In the genomic region with DNA sequence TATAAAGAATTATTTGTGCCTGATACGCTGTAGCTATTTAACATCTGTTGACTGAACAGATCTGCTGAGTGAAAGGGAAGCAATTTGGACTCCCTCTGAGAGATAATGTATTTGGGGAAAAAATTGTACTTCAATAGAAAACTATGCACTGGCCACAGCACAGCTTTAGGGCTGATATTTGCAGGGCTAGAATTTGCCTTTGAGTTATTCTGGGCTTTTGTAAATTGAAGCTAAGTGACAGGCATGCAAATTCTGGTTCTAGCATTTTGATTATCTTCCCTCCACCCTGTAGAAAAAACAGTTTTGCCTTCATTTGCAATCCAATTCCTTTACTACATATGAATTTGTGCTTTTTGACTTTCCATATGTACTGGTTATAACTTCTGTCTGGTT, we compare ENCODE assay signal across 11 cellular contexts. TPM values are rescaled to one million over a fixed set of nuclear protein-coding genes. Genes with fewer than 3 reads are reported as not detected.
A peak's percentile ranks its signal among the peaks of the same experiment; 100 is the strongest.
DNase-seq lines count a peak whose midpoint lies in the region; ATAC-seq, FAIRE-seq and TF ChIP-seq lines count a peak whose summit lies in the region.
"Had no signal": no experiment of that assay in that cellular context is flagged by ENCODE, and none has a peak within 500 bp of the region (broad histone marks: within the 10 kb centered on the region; RNA-seq: fewer than 3 reads in every experiment).

No MANE protein-coding gene starts in this region.

- no peaks in the 10 kb centered on the region for H3K27me3 ChIP-seq in CD4-positive, alpha-beta memory T cell (ENCODE audit: insufficient read depth, low read length)
- H3K27me3 ChIP-seq in OCI-LY3 (ENCODE audit: low read depth, low read length) (no peaks in the 10 kb centered on the region), pancreas (no peaks in the 10 kb centered on the region)

- H3K9me3 Mint-ChIP-seq in CD4-positive, alpha-beta memory T cell: no peaks in the 10 kb centered on the region
- no peaks in the 10 kb centered on the region for H3K9me3 Mint-ChIP-seq in chondrocyte (ENCODE audit: low read depth)

- CTCF ChIA-PET in CD4-positive, alpha-beta memory T cell (lab: Charles Lee; ENCODE audit: partially characterized antibody): interaction anchor here (0.7 to 3.6 kb wide), 51 partner anchors 7 to 714 kb away, joined by 3 to 71 read pairs (median 5); a partner anchor contains a TSS

- peak overlapping the region; percentile 14; the same call in 1 of the 2 replicates for H3K4me2 ChIP-seq in OCI-LY3 (ENCODE audit: low read length)

- H3K4me1 Mint-ChIP-seq in CD4-positive, alpha-beta memory T cell: peaks cover 44 to 82% (median 59%) of the 10 kb centered on the region in 4 donors
- H3K4me1 Mint-ChIP-seq in chondrocyte (ENCODE audit: low read depth): peaks cover 55% of the 10 kb centered on the region

- intact Hi-C loops in CD4-positive, alpha-beta memory T cell (cut with micrococcal nuclease): loop anchor here (1.0 kb wide), 3 partner anchors 14 to 471 kb away; no protein-coding TSS in a partner anchor
- intact Hi-C loops in pancreas (cut with DNase I): no loop called here

- POLR2A ChIA-PET in CD4-positive, alpha-beta memory T cell (lab: Charles Lee; ENCODE audit: partially characterized antibody): interaction anchor here (0.6 to 1.4 kb wide), 5 partner anchors 17 to 800 kb away, joined by 3 to 8 read pairs (median 3); a partner anchor contains a TSS

- peaks cover 26 to 70% of the 10 kb centered on the region in 2 donors for H3K36me3 Mint-ChIP-seq in CD4-positive, alpha-beta memory T cell
- H3K36me3 Mint-ChIP-seq in chondrocyte (ENCODE audit: low read depth): peaks cover 8% of the 10 kb centered on the region

- H3K27ac ChIP-seq in CD4-positive, alpha-beta memory T cell (ENCODE audit: low read depth, low read length): peak overlapping the region; percentile 28
- no peak overlapping the region for H3K27ac ChIP-seq in OCI-LY3 (ENCODE audit: low read length)
- H3K27ac ChIP-seq in pancreas: peak overlapping the region; percentile 6 to 81 (median 34)

- TF ChIP-seq CTCF in OCI-LY3 (IDR thresholded peaks at IDR 0.05; ENCODE audit: low read depth, low read length) (no peak), chondrocyte (IDR thresholded peaks at IDR 0.05) (no peak), pancreas (IDR thresholded peaks at IDR 0.05) (no peak)

- peak in 2 of 4 donors; percentile 6 to 20 for ATAC-seq in pancreas
- ATAC-seq in GM18520 (IDR thresholded peaks at IDR 0.05; ENCODE audit: unreplicated experiment): no peak

- WGBS in pancreas, 2 donors: 52 to 58% methylated on average over 1 of the region's 1 CpG

- no peak for DNase-seq in CD4-positive, alpha-beta memory T cell
- DNase-seq in chondrocyte (ENCODE audit: low spot score) (no peak), pancreas (no peak), ureter (ENCODE audit: low spot score) (no peak), ecto neural progenitor cell (ENCODE audit: low spot score) (no peak), SKM-1 (lab: John Stamatoyannopoulos, UW; ENCODE audit: unreplicated experiment) (no peak)
- DNase-seq: effector CD8-positive, alpha-beta T cell; T-helper 9 cell had no signal

- peaks cover 2% of the 10 kb centered on the region; the same call in 1 of the 2 replicates for H4K20me1 ChIP-seq in OCI-LY3 (ENCODE audit: insufficient read depth, low read length)

- H3K9ac ChIP-seq in OCI-LY3 (ENCODE audit: low read length): no peak overlapping the region

- H3K4me1 ChIP-seq in CD4-positive, alpha-beta memory T cell (ENCODE audit: insufficient read depth, low read length): peaks cover 54% of the 10 kb centered on the region
- peaks cover 14% of the 10 kb centered on the region for H3K4me1 ChIP-seq in OCI-LY3 (ENCODE audit: low read length)
- H3K4me1 ChIP-seq in pancreas: peaks cover 42 to 61% (median 60%) of the 10 kb centered on the region in 3 donors

- H3K9me3 ChIP-seq in CD4-positive, alpha-beta memory T cell (ENCODE audit: control insufficient read depth in 1 of 2, low read length in 2 of 2): no peaks in the 10 kb centered on the region
- H3K9me3 ChIP-seq in OCI-LY3 (ENCODE audit: insufficient read depth, low read length): no peaks in the 10 kb centered on the region
- H3K9me3 ChIP-seq in pancreas: no peaks in the 10 kb centered on the region

- peak overlapping the region; percentile 58 to 90 (median 80) for H3K27ac Mint-ChIP-seq in CD4-positive, alpha-beta memory T cell
- H3K27ac Mint-ChIP-seq in chondrocyte (ENCODE audit: unreplicated experiment): peak overlapping the region; percentile 81

- no peak overlapping the region for H2AFZ ChIP-seq in OCI-LY3 (ENCODE audit: low read depth, low read length)

- H3K79me2 ChIP-seq in OCI-LY3 (ENCODE audit: low read length): peaks cover 60% of the 10 kb centered on the region

- H3K4me3 ChIP-seq in CD4-positive, alpha-beta memory T cell (ENCODE audit: low read length in 2 of 2): no peak overlapping the region
- H3K4me3 ChIP-seq in OCI-LY3 (ENCODE audit: low read length) (no peak overlapping the region), pancreas (peak overlapping the region in 2 of 4 donors; percentile 12 to 14)

- FAIRE-seq in pancreas (lab: Jason Lieb, UNC): no peak

- H3K27me3 Mint-ChIP-seq in CD4-positive, alpha-beta memory T cell: no peaks in the 10 kb centered on the region
- H3K27me3 Mint-ChIP-seq in chondrocyte (ENCODE audit: low read depth): no peaks in the 10 kb centered on the region

- H3K36me3 ChIP-seq in CD4-positive, alpha-beta memory T cell (ENCODE audit: insufficient read depth, low read length): peaks cover 5% of the 10 kb centered on the region
- H3K36me3 ChIP-seq in OCI-LY3 (replicated peaks; ENCODE audit: low read depth, low read length): peaks cover 18% of the 10 kb centered on the region
- H3K36me3 ChIP-seq in pancreas: peaks cover 0 to 11% (median 0%) of the 10 kb centered on the region in 3 donors

- peak overlapping the region in 7 of 8 donors; percentile 2 to 66 (median 42) for H3K4me3 Mint-ChIP-seq in CD4-positive, alpha-beta memory T cell
- no peak overlapping the region for H3K4me3 Mint-ChIP-seq in chondrocyte (ENCODE audit: unreplicated experiment)

RNA-seq across cellular contexts. Expression of a gene that starts 7.9 kb away (rescaled TPM):
- total RNA-seq in CD4-positive, alpha-beta memory T cell: 10 to 100 TPM; 30.6 to 30.7 TPM
- polyA plus RNA-seq in CD4-positive, alpha-beta memory T cell: 10 to 100 TPM; 23.1 to 30.8 TPM
- 26.1 to 31.1 TPM (median 26.9 TPM) in 3 replicates for total RNA-seq in chondrocyte
- total RNA-seq in pancreas: 10 to 100 TPM; 11.2 to 17.9 (median 15.2) TPM
- 10 to 100 TPM; 11.2 to 16.7 TPM for polyA plus RNA-seq in pancreas
- total RNA-seq in ureter: 44.4 TPM

RNA-seq across cellular contexts. Expression of a gene that starts 7.9 kb away (rescaled TPM):
- total RNA-seq in CD4-positive, alpha-beta memory T cell: 10 to 100 TPM; 24.7 to 25.1 TPM
- 10 to 100 TPM in 1 of 2 donors, 1 to 10 TPM in 1; 5.3 to 12.0 TPM for polyA plus RNA-seq in CD4-positive, alpha-beta memory T cell
- total RNA-seq in chondrocyte: 5.6 to 7.5 TPM (median 5.9 TPM) in 3 replicates
- total RNA-seq in pancreas: 10 to 100 TPM in 1 of 6 donors, 1 to 10 TPM in 5; 5.5 to 11.5 (median 7.3) TPM
- polyA plus RNA-seq in pancreas: 1 to 10 TPM; 2.0 to 3.6 TPM
- 23.1 TPM for total RNA-seq in ureter

RNA-seq across cellular contexts. Expression of a gene that starts 38.1 kb away (rescaled TPM):
- total RNA-seq in CD4-positive, alpha-beta memory T cell: 10 to 100 TPM; 51.8 to 54.1 TPM
- polyA plus RNA-seq in CD4-positive, alpha-beta memory T cell: 10 to 100 TPM in 1 of 2 donors, 1 to 10 TPM in 1; 6.4 to 10.2 TPM
- total RNA-seq in chondrocyte: 9.2 to 14.3 TPM (median 10.1 TPM) in 3 replicates
- 10 to 100 TPM in 2 of 6 donors, 1 to 10 TPM in 4; 3.6 to 18.4 (median 4.2) TPM for total RNA-seq in pancreas
- 1 to 10 TPM; 2.1 to 3.5 TPM for polyA plus RNA-seq in pancreas
- total RNA-seq in ureter: 79.7 TPM
- total RNA-seq: G401 had no signal
